6 cellular contexts compared by ENCODE assay signal in the genomic region with DNA sequence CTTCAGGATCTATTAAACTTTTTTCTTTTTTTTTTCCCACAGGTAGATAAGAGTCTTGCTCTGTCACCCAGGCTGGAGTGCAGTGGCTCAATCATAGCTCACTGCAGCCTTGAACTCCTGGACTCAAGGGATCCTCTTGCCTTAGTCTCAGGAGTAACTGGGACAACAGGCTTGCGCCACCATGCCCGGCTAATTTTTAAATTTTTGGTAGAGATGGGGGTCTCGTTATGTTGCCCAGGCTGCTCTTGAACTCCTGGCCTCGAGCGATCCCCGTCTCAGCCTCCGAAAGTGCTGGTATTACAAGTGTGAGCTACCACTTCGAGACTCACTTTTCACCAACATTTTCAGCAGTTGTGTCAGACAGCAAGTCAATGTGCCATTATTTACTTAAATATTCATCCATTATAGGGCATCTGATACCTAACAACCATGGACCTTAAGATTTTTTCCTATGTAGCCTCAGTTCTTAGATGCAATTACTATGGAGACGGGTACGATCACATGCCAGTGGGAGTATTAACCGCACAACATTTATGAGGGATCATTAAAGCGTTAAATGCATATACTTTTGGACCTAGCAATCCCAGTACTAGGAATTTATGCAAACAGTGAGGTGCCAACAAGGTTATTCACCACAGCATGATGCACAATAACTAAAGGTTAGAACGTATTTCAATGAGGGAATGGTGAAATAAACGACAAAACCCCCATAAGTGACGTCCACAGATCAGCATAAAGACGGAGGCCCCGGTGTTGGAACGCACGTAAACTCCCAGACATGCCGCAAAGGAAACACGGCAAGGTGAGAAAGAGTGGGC. TPM values are rescaled to one million over a fixed set of nuclear protein-coding genes. Genes with fewer than 3 reads are reported as not detected.
DNase-seq lines count a peak whose midpoint lies in the region; ATAC-seq and TF ChIP-seq lines count a peak whose summit lies in the region.

No MANE protein-coding gene starts in this region.

- peaks cover 3 to 41% of the 10 kb centered on the region in 2 donors for H3K36me3 ChIP-seq in psoas muscle (ENCODE audit: insufficient read depth in 1 of 2, low read depth in 1 of 2)

- intact Hi-C loops in dendritic cell treated with granulocyte-macrophage colony-stimulating factor and Interleukin-4, amounts not matched to agents 40 ng/mL and 50 ng/mL, for 4 days (cut with micrococcal nuclease) = no loop called here
- intact Hi-C loops in psoas muscle (cut with DNase I) = loop anchor here (5.0 to 10.0 kb wide), 3 partner anchors 33 to 269 kb away; partner anchors contain the start of gene RNH1 (in 1 of the 2)

- H3K36me3 Mint-ChIP-seq in dendritic cell treated with granulocyte-macrophage colony-stimulating factor and Interleukin-4, amounts not matched to agents 40 ng/mL and 50 ng/mL, for 4 days (ENCODE audit: low read depth) = peaks cover 41% of the 10 kb centered on the region

- H3K27me3 ChIP-seq in psoas muscle (ENCODE audit: insufficient read depth in 3 of 3, low read length in 2 of 3) = no peaks in the 10 kb centered on the region

- H3K27ac ChIP-seq in psoas muscle = peak overlapping the region; percentile 92

- H3K4me3 Mint-ChIP-seq in dendritic cell treated with granulocyte-macrophage colony-stimulating factor and Interleukin-4, amounts not matched to agents 40 ng/mL and 50 ng/mL, for 4 days = peak overlapping the region; percentile 87

- DNase-seq in GM13976 (ENCODE audit: low spot score) = peak; percentile 71
- DNase-seq in NAMALWA (ENCODE audit: low spot score) = peak; percentile 56
- DNase-seq in psoas muscle = no peak
- DNase-seq in DMS79 treated with DMSO at 0.1 percent for 48 hours (lab: John Stamatoyannopoulos, UW) = no peak

- no peaks in the 10 kb centered on the region for H3K9me3 Mint-ChIP-seq in dendritic cell treated with granulocyte-macrophage colony-stimulating factor and Interleukin-4, amounts not matched to agents 40 ng/mL and 50 ng/mL, for 4 days

- WGBS in psoas muscle, 3 donors = 31 to 33% (median 32%) methylated on average over 21 of the region's 21 CpGs

- TF ChIP-seq CTCF in GM13976 (IDR thresholded peaks at IDR 0.05; ENCODE audit: borderline replicate concordance, control extremely low read depth, extremely low read depth, insufficient read depth, missing control alignments) (no peak), psoas muscle (IDR thresholded peaks at IDR 0.05) (no peak)

- ATAC-seq in psoas muscle = peak; percentile 2 to 5 (median 4)
- ATAC-seq in HG03045 (IDR thresholded peaks at IDR 0.05; ENCODE audit: unreplicated experiment) = no peak

- H3K4me1 ChIP-seq in psoas muscle = peaks cover 30% of the 10 kb centered on the region

- H3K9me3 ChIP-seq in psoas muscle = no peaks in the 10 kb centered on the region

- H3K4me3 ChIP-seq in psoas muscle = peak overlapping the region; percentile 86

- H3K27me3 Mint-ChIP-seq in dendritic cell treated with granulocyte-macrophage colony-stimulating factor and Interleukin-4, amounts not matched to agents 40 ng/mL and 50 ng/mL, for 4 days = no peaks in the 10 kb centered on the region

- peaks cover 19% of the 10 kb centered on the region for H3K4me1 Mint-ChIP-seq in dendritic cell treated with granulocyte-macrophage colony-stimulating factor and Interleukin-4, amounts not matched to agents 40 ng/mL and 50 ng/mL, for 4 days (ENCODE audit: low read depth)

- peak overlapping the region; percentile 96 for H3K27ac Mint-ChIP-seq in dendritic cell treated with granulocyte-macrophage colony-stimulating factor and Interleukin-4, amounts not matched to agents 40 ng/mL and 50 ng/mL, for 4 days

- in situ Hi-C loops in GM13976 (cut with MboI; ENCODE audit: low sequenced_read_pairs, unreplicated experiment) = no loop called here

RNA-seq across cellular contexts. Expression of gene SIRT3, which starts 0.8 kb away (rescaled TPM):
- 10 to 100 TPM; 15.0 to 23.2 (median 16.7) TPM for total RNA-seq in psoas muscle
- 10 to 100 TPM; 10.4 to 14.7 (median 12.3) TPM for polyA plus RNA-seq in psoas muscle

RNA-seq across cellular contexts. Expression of gene PSMD13, which starts 1.4 kb away (rescaled TPM):
- total RNA-seq in psoas muscle = 100 to 1,000 TPM; 108 to 190 (median 149) TPM
- 100 to 1,000 TPM; 171 to 265 (median 258) TPM for polyA plus RNA-seq in psoas muscle

RNA-seq across cellular contexts. Expression of gene RIC8A, which starts 27.9 kb away (rescaled TPM):
- total RNA-seq in psoas muscle = 10 to 100 TPM; 34.4 to 54.8 (median 37.9) TPM
- 10 to 100 TPM; 30.2 to 66.9 (median 57.8) TPM for polyA plus RNA-seq in psoas muscle

RNA-seq across cellular contexts. Expression of gene BET1L, which starts 28.2 kb away (rescaled TPM):
- total RNA-seq in psoas muscle = 10 to 100 TPM; 11.8 to 27.7 (median 20.2) TPM
- 10 to 100 TPM; 12.1 to 19.9 (median 18.0) TPM for polyA plus RNA-seq in psoas muscle

RNA-seq across cellular contexts. Expression of gene SCGB1C1, which starts 42.5 kb away (rescaled TPM):
- total RNA-seq in psoas muscle = not detected
- polyA plus RNA-seq in psoas muscle = not detected

Comparison
In these comparisons a context has a peak if more than half of its experiments do, and no peak if none do; other contexts are left out.
1. DNase-seq: peak in GM13976 (single experiment) and NAMALWA (single experiment); none in psoas muscle (0 of 2) and DMS79 treated with DMSO at 0.1 percent for 48 hours (single experiment).